Comparison of ENCODE assay signal across 8 cellular contexts in genomic region chr19:58513213-58513693, GRCh38. TPM values are rescaled to one million over a fixed set of nuclear protein-coding genes. Genes with fewer than 3 reads are reported as not detected.
A peak's percentile ranks its signal among the peaks of the same experiment; 100 is the strongest.
DNase-seq lines count a peak whose midpoint lies in the region; ATAC-seq and TF ChIP-seq lines count a peak whose summit lies in the region.

No MANE protein-coding gene starts in this region.

- peak overlapping the region; percentile 89 for H3K27ac Mint-ChIP-seq in activated naive CD8-positive, alpha-beta T cell treated with anti-CD3 and anti-CD28 coated beads, Interleukin-2, amount 50 U/mL, for 24 hours

- H3K27ac ChIP-seq in uterus (peak overlapping the region; percentile 26 to 62), brain microvascular endothelial cell (no peak overlapping the region)

- no peak for DNase-seq in Right ventricle myocardium inferior (ENCODE audit: missing footprints)
- no peak for DNase-seq in Right ventricle myocardium superior
- DNase-seq in activated naive CD8-positive, alpha-beta T cell treated with anti-CD3 and anti-CD28 coated beads, Interleukin-2, amount 50 U/mL, for 24 hours, result no peak
- no peak for DNase-seq in uterus
- DNase-seq in globus pallidus (ENCODE audit: low spot score), result no peak
- DNase-seq in germinal center (ENCODE audit: low spot score), result no peak
- no peak for DNase-seq in brain microvascular endothelial cell

- H3K9ac ChIP-seq in mucosa of stomach (ENCODE audit: low read length), result peak overlapping the region; percentile 69

- H3K27me3 Mint-ChIP-seq in activated naive CD8-positive, alpha-beta T cell treated with anti-CD3 and anti-CD28 coated beads, Interleukin-2, amount 50 U/mL, for 24 hours, result no peaks in the 10 kb centered on the region

- H3K36me3 Mint-ChIP-seq in activated naive CD8-positive, alpha-beta T cell treated with anti-CD3 and anti-CD28 coated beads, Interleukin-2, amount 50 U/mL, for 24 hours (ENCODE audit: low read depth), result peaks cover 13% of the 10 kb centered on the region

- in situ Hi-C loops in brain microvascular endothelial cell (cut with HindIII; ENCODE audit: low pct_ligation_motif_present, low sequenced_read_pairs), result no loop called here

- no peaks in the 10 kb centered on the region for H3K36me3 ChIP-seq in mucosa of stomach (ENCODE audit: control insufficient read depth, insufficient read depth, low read length)
- no peaks in the 10 kb centered on the region for H3K36me3 ChIP-seq in uterus
- peaks cover 15% of the 10 kb centered on the region for H3K36me3 ChIP-seq in brain microvascular endothelial cell (replicated peaks)

- H3K9me3 Mint-ChIP-seq in activated naive CD8-positive, alpha-beta T cell treated with anti-CD3 and anti-CD28 coated beads, Interleukin-2, amount 50 U/mL, for 24 hours, result no peaks in the 10 kb centered on the region

- ATAC-seq in Right ventricle myocardium inferior (peak; percentile 2), Right ventricle myocardium superior (ENCODE audit: poor library complexity) (no peak)
- ATAC-seq in activated naive CD8-positive, alpha-beta T cell treated with anti-CD3 and anti-CD28 coated beads, Interleukin-2, amount 50 U/mL, for 24 hours, result no peak

- H3K4me1 Mint-ChIP-seq in activated naive CD8-positive, alpha-beta T cell treated with anti-CD3 and anti-CD28 coated beads, Interleukin-2, amount 50 U/mL, for 24 hours, result peaks cover 24% of the 10 kb centered on the region

- intact Hi-C loops in Right ventricle myocardium inferior (cut with DNase I), result no loop called here
- intact Hi-C loops in Right ventricle myocardium superior (cut with DNase I), result no loop called here
- intact Hi-C loops in uterus (cut with DNase I; ENCODE audit: low total_unique reads), result no loop called here

- TF ChIP-seq CTCF in uterus (IDR thresholded peaks at IDR 0.05) (no peak), brain microvascular endothelial cell (IDR thresholded peaks at IDR 0.05; ENCODE audit: low read depth, low read length, missing control alignments) (no peak)

- TF ChIP-seq POLR2A in uterus (IDR thresholded peaks at IDR 0.05), result no peak

- peak overlapping the region; percentile 88 for H3K4me3 Mint-ChIP-seq in activated naive CD8-positive, alpha-beta T cell treated with anti-CD3 and anti-CD28 coated beads, Interleukin-2, amount 50 U/mL, for 24 hours

- H3K4me3 ChIP-seq in mucosa of stomach (ENCODE audit: low read length), result no peak overlapping the region
- no peak overlapping the region for H3K4me3 ChIP-seq in uterus
- H3K4me3 ChIP-seq in brain microvascular endothelial cell (ENCODE audit: low read depth, low read length), result no peak overlapping the region

- H3K4me1 ChIP-seq in mucosa of stomach (ENCODE audit: control insufficient read depth, insufficient read depth, low read length), result peaks cover 33% of the 10 kb centered on the region
- peaks cover 0 to 5% of the 10 kb centered on the region in 2 donors for H3K4me1 ChIP-seq in uterus

- H3K27me3 ChIP-seq in mucosa of stomach (ENCODE audit: control insufficient read depth, insufficient read depth, low read length), result no peaks in the 10 kb centered on the region
- H3K27me3 ChIP-seq in uterus, result no peaks in the 10 kb centered on the region
- no peaks in the 10 kb centered on the region for H3K27me3 ChIP-seq in brain microvascular endothelial cell (replicated peaks)

- no peaks in the 10 kb centered on the region for H3K9me3 ChIP-seq in mucosa of stomach (ENCODE audit: control insufficient read depth, low read length)
- no peaks in the 10 kb centered on the region for H3K9me3 ChIP-seq in uterus

RNA-seq across cellular contexts. Expression of gene SLC27A5, which starts 1.5 kb away (rescaled TPM):
- 3.2 TPM for total RNA-seq in Right ventricle myocardium inferior
- total RNA-seq in Right ventricle myocardium superior, result 3.8 TPM
- total RNA-seq in uterus, result 10 to 100 TPM in 1 of 4 donors, 1 to 10 TPM in 3; 1.8 to 10.2 (median 6.7) TPM

RNA-seq across cellular contexts. Expression of gene ZBTB45, which starts 6.4 kb away (rescaled TPM):
- 9.9 TPM for total RNA-seq in Right ventricle myocardium inferior
- total RNA-seq in Right ventricle myocardium superior, result 7.9 TPM
- total RNA-seq in uterus, result 10 to 100 TPM in 1 of 4 donors, 1 to 10 TPM in 2, under 1 TPM in 1; 0.88 to 17.8 (median 3.8) TPM

RNA-seq across cellular contexts. Expression of gene TRIM28, which starts 30.6 kb away (rescaled TPM):
- total RNA-seq in Right ventricle myocardium inferior (143 TPM), Right ventricle myocardium superior (132 TPM), uterus (100 to 1,000 TPM; 192 to 322 (median 280) TPM)

RNA-seq across cellular contexts. Expression of gene ZNF446, which starts 37.1 kb away (rescaled TPM):
- total RNA-seq in Right ventricle myocardium inferior (3.9 TPM), Right ventricle myocardium superior (4.6 TPM), uterus (10 to 100 TPM in 3 of 4 donors, 1 to 10 TPM in 1; 1.8 to 18.7 (median 11.4) TPM)

RNA-seq across cellular contexts. Expression of gene CHMP2A, which starts 41.7 kb away (rescaled TPM):
- total RNA-seq in Right ventricle myocardium inferior (123 TPM), Right ventricle myocardium superior (115 TPM), uterus (10 to 100 TPM; 30.9 to 77.8 (median 56.0) TPM)
